In the genomic region with DNA sequence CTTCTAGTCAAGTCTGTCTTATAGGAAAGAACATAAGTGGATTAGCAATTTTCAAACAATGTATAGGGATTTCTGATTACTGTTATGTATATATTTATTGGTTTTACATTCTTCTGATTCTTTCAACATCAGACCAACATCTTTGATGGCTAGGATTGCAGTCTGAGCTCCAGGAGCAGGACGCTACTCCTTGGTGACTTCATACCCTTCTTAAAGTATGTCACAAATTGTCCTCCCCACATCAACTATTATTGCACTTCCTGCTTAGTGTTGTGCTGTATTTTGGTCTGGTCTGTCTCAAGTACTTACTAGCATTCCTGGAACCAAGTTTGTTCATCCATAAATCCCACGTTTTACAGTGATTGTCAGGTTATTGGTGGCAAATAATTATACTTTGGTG, we compare ENCODE assay signal across 13 cellular contexts. TPM values are rescaled to one million over a fixed set of nuclear protein-coding genes. Genes with fewer than 3 reads are reported as not detected.
A peak's percentile ranks its signal among the peaks of the same experiment; 100 is the strongest.
DNase-seq lines count a peak whose midpoint lies in the region; ATAC-seq and TF ChIP-seq lines count a peak whose summit lies in the region.
"Had no signal": no experiment of that assay in that cellular context is flagged by ENCODE, and none has a peak within 500 bp of the region (broad histone marks: within the 10 kb centered on the region; RNA-seq: fewer than 3 reads in every experiment).

No MANE protein-coding gene starts in this region.

- H3K9me3 ChIP-seq in BLaER1: no peaks in the 10 kb centered on the region
- H3K9me3 ChIP-seq in lower lobe of right lung: no peaks in the 10 kb centered on the region
- H3K9me3 ChIP-seq: esophagus squamous epithelium had no signal

- H3K4me2 ChIP-seq in BLaER1: peak overlapping the region; percentile 36

- no peak overlapping the region for H3K9ac ChIP-seq in BLaER1

- H4K20me1 ChIP-seq in BLaER1: no peaks in the 10 kb centered on the region

- peak; percentile 52 to 65 for ATAC-seq in lower lobe of right lung
- ATAC-seq in HG03439 (IDR thresholded peaks at IDR 0.05; ENCODE audit: unreplicated experiment): no peak

- H3K4me3 ChIP-seq in BLaER1 (no peak overlapping the region), cardiac fibroblast (replicated peaks in 1 of 2; ENCODE audit: low read depth in 2 of 2, low read length in 2 of 2) (no peak overlapping the region), lower lobe of right lung (no peak overlapping the region)
- H3K4me3 ChIP-seq: esophagus squamous epithelium had no signal

- no peak overlapping the region for H3K27ac ChIP-seq in BLaER1
- H3K27ac ChIP-seq in lower lobe of right lung: peak overlapping the region; percentile 8
- H3K27ac ChIP-seq: C4-2B, esophagus squamous epithelium had no signal

- H3K27me3 ChIP-seq in BLaER1 (no peaks in the 10 kb centered on the region), lower lobe of right lung (ENCODE audit: low read depth) (no peaks in the 10 kb centered on the region)
- H3K27me3 ChIP-seq: esophagus squamous epithelium had no signal

- H3K36me3 ChIP-seq in BLaER1 (no peaks in the 10 kb centered on the region), lower lobe of right lung (no peaks in the 10 kb centered on the region)
- H3K36me3 ChIP-seq: esophagus squamous epithelium had no signal

- TF ChIP-seq CTCF in cardiac fibroblast (IDR thresholded peaks at IDR 0.05; ENCODE audit: low read depth, low read length) (no peak), lower lobe of right lung (IDR thresholded peaks at IDR 0.05) (no peak)

- intact Hi-C loops in lower lobe of right lung (cut with DNase I): no loop called here

- DNase-seq in LHCN-M2 (ENCODE audit: low read depth) (peak; percentile 35), cardiac fibroblast (ENCODE audit: low read depth in 2 of 2) (peak; percentile 72 to 90), lower lobe of right lung (no peak), NCI-H2107 (lab: John Stamatoyannopoulos, UW) (no peak)
- no peak for DNase-seq in activated T-cell treated with anti-CD3 and anti-CD28 coated beads, Interleukin-2, amount 50 U/mL, for 1 hour
- no peak for DNase-seq in activated CD4-positive, alpha-beta T cell treated with anti-CD3 and anti-CD28 coated beads, Interleukin-2, amount 50 U/mL, for 48 hours
- DNase-seq: cerebellar nuclear complex, esophagus squamous epithelium, NCI-H1092 had no signal

- peaks cover 28% of the 10 kb centered on the region for H3K4me1 ChIP-seq in BLaER1
- peaks cover 28% of the 10 kb centered on the region for H3K4me1 ChIP-seq in lower lobe of right lung

RNA-seq across cellular contexts. Expression of a gene that starts 49.0 kb away (rescaled TPM):
- total RNA-seq in LHCN-M2 (2014; rRNA removed) (0.06 and 0.23 TPM in 2 replicates), lower lobe of right lung (22.6 TPM)
- polyA plus RNA-seq in LHCN-M2 (2012): 0.64 TPM
- total RNA-seq: T-helper 1 cell treated with Interleukin-12 subunit alpha and Interleukin-12 subunit beta and Interleukin-4 antibody, amounts not matched to agents 30 ng/mL and 1 ng/mL, for 36 hours had no signal

Comparison
In these comparisons a context has a peak if more than half of its experiments do, and no peak if none do; other contexts are left out.
1. DNase-seq: peak in LHCN-M2 (single experiment) and cardiac fibroblast (2 of 2); none in lower lobe of right lung (single experiment), activated T-cell treated with anti-CD3 and anti-CD28 coated beads, Interleukin-2, amount 50 U/mL, for 1 hour (single experiment), NCI-H2107 (single experiment) and activated CD4-positive, alpha-beta T cell treated with anti-CD3 and anti-CD28 coated beads, Interleukin-2, amount 50 U/mL, for 48 hours (0 of 2).
2. RNA of a gene that starts 49.0 kb away (total RNA-seq): 22.6 TPM in lower lobe of right lung (single experiment); 0.06 to 0.23 TPM in LHCN-M2; every median in the first group is over 10 times any median in the second.